Comparison of ENCODE assay signal across 9 cellular contexts in the genomic region with DNA sequence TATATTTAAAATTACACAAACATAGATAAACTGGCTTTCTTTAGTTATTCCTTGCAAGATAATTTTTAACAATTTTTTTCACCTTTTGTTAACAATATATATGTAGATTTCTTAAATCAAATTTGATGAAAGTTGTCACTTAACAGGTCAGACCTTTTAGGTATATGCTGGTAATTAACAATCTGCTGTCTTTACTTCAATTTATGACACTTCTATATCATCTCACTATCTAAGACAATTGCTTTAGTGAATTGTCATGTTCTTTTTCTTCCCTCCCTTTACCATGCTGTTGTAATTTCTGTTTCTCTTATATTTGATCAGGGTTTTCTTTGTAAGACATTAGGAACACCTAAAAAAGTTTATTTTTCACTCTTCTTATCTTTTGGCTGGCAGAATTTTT. TPM values are rescaled to one million over a fixed set of nuclear protein-coding genes. Genes with fewer than 3 reads are reported as not detected.
DNase-seq lines count a peak whose midpoint lies in the region; ATAC-seq and TF ChIP-seq lines count a peak whose summit lies in the region.
"Had no signal": no experiment of that assay in that cellular context is flagged by ENCODE, and none has a peak within 500 bp of the region (broad histone marks: within the 10 kb centered on the region; RNA-seq: fewer than 3 reads in every experiment).

No MANE protein-coding gene starts in this region.

- H3K4me3 Mint-ChIP-seq in activated naive CD8-positive, alpha-beta T cell treated with anti-CD3 and anti-CD28 coated beads, Interleukin-2, amount 10 ng/mL, durations not matched to agents 7 days and 5 days, result peak overlapping the region; percentile 84

- H3K27ac Mint-ChIP-seq in activated naive CD8-positive, alpha-beta T cell treated with anti-CD3 and anti-CD28 coated beads, Interleukin-2, amount 10 ng/mL, durations not matched to agents 7 days and 5 days, result peak overlapping the region; percentile 92

- no peaks in the 10 kb centered on the region for H3K9me3 ChIP-seq in heart right ventricle
- H3K9me3 ChIP-seq in lower lobe of right lung, result no peaks in the 10 kb centered on the region
- no peaks in the 10 kb centered on the region for H3K9me3 ChIP-seq in upper lobe of right lung

- ATAC-seq in heart right ventricle (no peak), lower lobe of right lung (no peak), upper lobe of right lung (no peak)
- no peak for ATAC-seq in activated naive CD8-positive, alpha-beta T cell treated with anti-CD3 and anti-CD28 coated beads, Interleukin-2, amount 10 ng/mL, durations not matched to agents 7 days and 5 days (ENCODE audit: low read depth)

- peaks cover 0 to 34% (median 7%) of the 10 kb centered on the region in 9 donors for H3K36me3 ChIP-seq in heart right ventricle
- H3K36me3 ChIP-seq in lower lobe of right lung, result peaks cover 22% of the 10 kb centered on the region
- peaks cover 13% of the 10 kb centered on the region for H3K36me3 ChIP-seq in upper lobe of right lung
- no peaks in the 10 kb centered on the region for H3K36me3 ChIP-seq in H7 (replicated peaks; ENCODE audit: control insufficient read depth, insufficient read depth, low read length)

- peaks cover 55% of the 10 kb centered on the region for H3K36me3 Mint-ChIP-seq in activated naive CD8-positive, alpha-beta T cell treated with anti-CD3 and anti-CD28 coated beads, Interleukin-2, amount 10 ng/mL, durations not matched to agents 7 days and 5 days

- no peak for DNase-seq in heart right ventricle
- no peak for DNase-seq in cardiac septum (ENCODE audit: low spot score)
- DNase-seq in activated naive CD8-positive, alpha-beta T cell treated with anti-CD3 and anti-CD28 coated beads, Interleukin-2, amount 10 ng/mL, durations not matched to agents 7 days and 5 days, result no peak
- no peak for DNase-seq in lower lobe of right lung
- no peak for DNase-seq in upper lobe of right lung
- no peak for DNase-seq in NCI-H2171 treated with DMSO at 0.1 percent for 48 hours (lab: John Stamatoyannopoulos, UW)
- DNase-seq in H7, result no peak
- no peak for DNase-seq in kidney glomerular epithelial cell (lab: John Stamatoyannopoulos, UW)
- DNase-seq: NCI-H748 treated with DMSO at 0.1 percent for 48 hours had no signal

- intact Hi-C loops in heart right ventricle (cut with DNase I), result loop anchor here in 1 of 10 donors (5.0 kb wide), 1 partner anchor 41 kb away; no protein-coding TSS in a partner anchor
- intact Hi-C loops in cardiac septum (cut with DNase I), result no loop called here
- intact Hi-C loops in lower lobe of right lung (cut with DNase I), result no loop called here
- intact Hi-C loops in upper lobe of right lung (cut with DNase I), result no loop called here

- H3K4me1 Mint-ChIP-seq in activated naive CD8-positive, alpha-beta T cell treated with anti-CD3 and anti-CD28 coated beads, Interleukin-2, amount 10 ng/mL, durations not matched to agents 7 days and 5 days, result peaks cover 43% of the 10 kb centered on the region

- H3K4me1 ChIP-seq in heart right ventricle, result peaks cover 0 to 75% (median 41%) of the 10 kb centered on the region in 9 donors
- H3K4me1 ChIP-seq in lower lobe of right lung, result peaks cover 66% of the 10 kb centered on the region
- peaks cover 42% of the 10 kb centered on the region for H3K4me1 ChIP-seq in upper lobe of right lung

- H3K27me3 ChIP-seq in heart right ventricle, result no peaks in the 10 kb centered on the region
- H3K27me3 ChIP-seq in lower lobe of right lung (ENCODE audit: low read depth), result no peaks in the 10 kb centered on the region
- no peaks in the 10 kb centered on the region for H3K27me3 ChIP-seq in upper lobe of right lung
- peaks cover 3% of the 10 kb centered on the region for H3K27me3 ChIP-seq in H7 (ENCODE audit: control insufficient read depth, insufficient read depth, low read length)

- peak overlapping the region; percentile 4 to 76 (median 59) for H3K4me3 ChIP-seq in heart right ventricle
- peak overlapping the region; percentile 69 for H3K4me3 ChIP-seq in lower lobe of right lung
- peak overlapping the region; percentile 72 for H3K4me3 ChIP-seq in upper lobe of right lung
- no peak overlapping the region for H3K4me3 ChIP-seq in H7 (ENCODE audit: insufficient read depth, low read depth, low read length)

- H3K27ac ChIP-seq in heart right ventricle (peak overlapping the region in 9 of 10 donors; percentile 1 to 96 (median 89)), lower lobe of right lung (peak overlapping the region; percentile 80), upper lobe of right lung (peak overlapping the region; percentile 93)

- H3K9me3 Mint-ChIP-seq in activated naive CD8-positive, alpha-beta T cell treated with anti-CD3 and anti-CD28 coated beads, Interleukin-2, amount 10 ng/mL, durations not matched to agents 7 days and 5 days, result no peaks in the 10 kb centered on the region

- POLR2A ChIA-PET in activated naive CD8-positive, alpha-beta T cell treated with anti-CD3 and anti-CD28 coated beads, Interleukin-2, amount 10 ng/mL, durations not matched to agents 7 days and 5 days (lab: Charles Lee), result interaction anchor here (1.4 kb wide), 1 partner anchor 65 kb away, joined by 4 read pairs; a partner anchor contains a TSS

- TF ChIP-seq CTCF in heart right ventricle (IDR thresholded peaks at IDR 0.05), result no peak
- no peak for TF ChIP-seq CTCF in lower lobe of right lung (IDR thresholded peaks at IDR 0.05)
- no peak for TF ChIP-seq CTCF in upper lobe of right lung (IDR thresholded peaks at IDR 0.05)

- no peaks in the 10 kb centered on the region for H3K27me3 Mint-ChIP-seq in activated naive CD8-positive, alpha-beta T cell treated with anti-CD3 and anti-CD28 coated beads, Interleukin-2, amount 10 ng/mL, durations not matched to agents 7 days and 5 days

RNA-seq across cellular contexts. Expression of a gene that starts 2.0 kb away (rescaled TPM):
- total RNA-seq in heart right ventricle, result 10 to 100 TPM; 16.1 to 73.8 (median 21.4) TPM
- 10 to 100 TPM; 33.8 to 54.4 TPM for polyA plus RNA-seq in heart right ventricle
- 31.1 TPM for total RNA-seq in cardiac septum
- total RNA-seq in activated naive CD8-positive, alpha-beta T cell treated with anti-CD3 and anti-CD28 coated beads, Interleukin-2, amount 10 ng/mL, durations not matched to agents 7 days and 5 days, result 100 to 1,000 TPM; 295 to 300 TPM
- total RNA-seq in lower lobe of right lung, result 102 TPM
- 98.0 TPM for total RNA-seq in upper lobe of right lung
- 1.1 and 4.7 TPM in 2 replicates for total RNA-seq in H7 (2014; rRNA removed; shearing (Covaris generic))
